In genomic region chr16:28924399-28924761, GRCh38 we compare ENCODE assay signal across 8 cellular contexts. TPM values are rescaled to one million over a fixed set of nuclear protein-coding genes. Genes with fewer than 3 reads are reported as not detected.
DNase-seq lines count a peak whose midpoint lies in the region; ATAC-seq and TF ChIP-seq lines count a peak whose summit lies in the region.

No MANE protein-coding gene starts in this region.

- TF ChIP-seq CTCF in activated B cell treated with CpG ODN at 0.5 μM for 24 hours (IDR thresholded peaks at IDR 0.05) (no peak), suprapubic skin (IDR thresholded peaks at IDR 0.05) (peak in 1 of 2 donors; percentile 11)

- no peak for TF ChIP-seq POLR2A in suprapubic skin (IDR thresholded peaks at IDR 0.05)

- H3K4me1 ChIP-seq in suprapubic skin = peaks cover 18% of the 10 kb centered on the region

- H3K36me3 Mint-ChIP-seq in activated CD4-positive, alpha-beta T cell treated with anti-CD3 and anti-CD28 coated beads, Interleukin-2, amount 10 ng/mL, durations not matched to agents 24 days and 14 days (ENCODE audit: low read depth) = peaks cover 14% of the 10 kb centered on the region
- peaks cover 30% of the 10 kb centered on the region for H3K36me3 Mint-ChIP-seq in activated B cell treated with CpG ODN at 0.5 μM for 24 hours (ENCODE audit: low read depth)

- no peak for TF ChIP-seq EP300 in suprapubic skin (IDR thresholded peaks at IDR 0.05)

- 31% methylated on average over 15 of the region's 15 CpGs for WGBS in suprapubic skin

- H3K27me3 Mint-ChIP-seq in activated CD4-positive, alpha-beta T cell treated with anti-CD3 and anti-CD28 coated beads, Interleukin-2, amount 10 ng/mL, durations not matched to agents 24 days and 14 days = no peaks in the 10 kb centered on the region
- no peaks in the 10 kb centered on the region for H3K27me3 Mint-ChIP-seq in activated B cell treated with CpG ODN at 0.5 μM for 24 hours

- H3K4me3 ChIP-seq in iPS-18c (ENCODE audit: insufficient read depth, low read depth, low read length) (peak overlapping the region; percentile 90), suprapubic skin (peak overlapping the region; percentile 70)

- DNase-seq in activated CD4-positive, alpha-beta T cell treated with anti-CD3 and anti-CD28 coated beads, Interleukin-2, amount 10 ng/mL, durations not matched to agents 24 days and 14 days = no peak
- DNase-seq in activated CD4-positive, alpha-beta T cell treated with anti-CD3 and anti-CD28 coated beads for 48 hours = no peak
- peak; percentile 66 for DNase-seq in activated B cell treated with CpG ODN at 0.5 μM for 24 hours
- DNase-seq in suprapubic skin (ENCODE audit: low spot score in 2 of 2) = no peak
- DNase-seq in activated effector memory CD4-positive, alpha-beta T cell treated with Interleukin-2 at 50 U/mL for 16 hours = no peak

- peak; percentile 5 for ATAC-seq in activated B cell treated with CpG ODN at 0.5 μM for 24 hours (ENCODE audit: low read depth)
- ATAC-seq in GM21723 (IDR thresholded peaks at IDR 0.05; ENCODE audit: unreplicated experiment) = no peak
- no peak for ATAC-seq in HG02759 (IDR thresholded peaks at IDR 0.05; ENCODE audit: unreplicated experiment)

- intact Hi-C loops in activated CD4-positive, alpha-beta T cell treated with anti-CD3 and anti-CD28 coated beads, Interleukin-2, amount 10 ng/mL, durations not matched to agents 24 days and 14 days (cut with micrococcal nuclease) = loop anchor here (2.0 kb wide), 2 partner anchors 62 to 78 kb away; partner anchors contain the start of genes SH2B1 and TUFM
- intact Hi-C loops in activated B cell treated with CpG ODN at 0.5 μM for 24 hours (cut with micrococcal nuclease) = loop anchor here (1.0 to 2.0 kb wide), 11 partner anchors 8 to 1970 kb away; partner anchors contain the start of genes ATP2A1, BCL7C, NFATC2IP and SH2B1

- no peaks in the 10 kb centered on the region for H3K9me3 Mint-ChIP-seq in activated CD4-positive, alpha-beta T cell treated with anti-CD3 and anti-CD28 coated beads, Interleukin-2, amount 10 ng/mL, durations not matched to agents 24 days and 14 days
- no peaks in the 10 kb centered on the region for H3K9me3 Mint-ChIP-seq in activated B cell treated with CpG ODN at 0.5 μM for 24 hours

- H3K27me3 ChIP-seq in suprapubic skin = no peaks in the 10 kb centered on the region

- POLR2A ChIA-PET in activated B cell treated with CpG ODN at 0.5 μM for 24 hours (lab: Charles Lee) = interaction anchor here (0.5 to 10.1 kb wide), 15 partner anchors 12 to 1261 kb away, joined by 3 to 192 read pairs (median 22); partner anchors contain the start of genes ATP2A1, ATXN2L, CD19 and NFATC2IP

- H3K4me3 Mint-ChIP-seq in activated CD4-positive, alpha-beta T cell treated with anti-CD3 and anti-CD28 coated beads, Interleukin-2, amount 10 ng/mL, durations not matched to agents 24 days and 14 days = peak overlapping the region; percentile 92
- H3K4me3 Mint-ChIP-seq in activated B cell treated with CpG ODN at 0.5 μM for 24 hours = peak overlapping the region; percentile 90

- peaks cover 11% of the 10 kb centered on the region for H3K36me3 ChIP-seq in suprapubic skin

- peak overlapping the region; percentile 96 for H3K27ac Mint-ChIP-seq in activated CD4-positive, alpha-beta T cell treated with anti-CD3 and anti-CD28 coated beads, Interleukin-2, amount 10 ng/mL, durations not matched to agents 24 days and 14 days
- peak overlapping the region; percentile 96 for H3K27ac Mint-ChIP-seq in activated B cell treated with CpG ODN at 0.5 μM for 24 hours

- H3K9me3 ChIP-seq in iPS-18c (ENCODE audit: control insufficient read depth, insufficient read depth, low read length) = no peaks in the 10 kb centered on the region
- no peaks in the 10 kb centered on the region for H3K9me3 ChIP-seq in suprapubic skin

- CTCF ChIA-PET in activated B cell treated with CpG ODN at 0.5 μM for 24 hours (lab: Charles Lee) = interaction anchor here (1.1 to 3.4 kb wide), 6 partner anchors 8 to 50 kb away, joined by 3 to 34 read pairs (median 8); partner anchors contain the start of genes CD19 and NFATC2IP

- peaks cover 19% of the 10 kb centered on the region for H3K4me1 Mint-ChIP-seq in activated CD4-positive, alpha-beta T cell treated with anti-CD3 and anti-CD28 coated beads, Interleukin-2, amount 10 ng/mL, durations not matched to agents 24 days and 14 days
- H3K4me1 Mint-ChIP-seq in activated B cell treated with CpG ODN at 0.5 μM for 24 hours = peaks cover 55% of the 10 kb centered on the region

- peak overlapping the region; percentile 95 for H3K27ac ChIP-seq in suprapubic skin

RNA-seq across cellular contexts. Expression of gene RABEP2, which starts 0.7 kb away (rescaled TPM):
- 20.5 and 23.7 TPM in 2 replicates for total RNA-seq in activated CD4-positive, alpha-beta T cell treated with anti-CD3 and anti-CD28 coated beads, Interleukin-2, amount 10 ng/mL, durations not matched to agents 24 days and 14 days
- 93.5 and 110 TPM in 2 replicates for total RNA-seq in activated B cell treated with CpG ODN at 0.5 μM for 24 hours
- 100 to 1,000 TPM in 1 of 4 donors, 10 to 100 TPM in 3; 66.7 to 108 (median 81.5) TPM for total RNA-seq in suprapubic skin

RNA-seq across cellular contexts. Expression of gene CD19, which starts 7.4 kb away (rescaled TPM):
- not detected in 2 replicates for total RNA-seq in activated CD4-positive, alpha-beta T cell treated with anti-CD3 and anti-CD28 coated beads, Interleukin-2, amount 10 ng/mL, durations not matched to agents 24 days and 14 days
- total RNA-seq in activated B cell treated with CpG ODN at 0.5 μM for 24 hours (295 and 316 TPM in 2 replicates), suprapubic skin (1 to 10 TPM in 1 of 4 donors, under 1 TPM in 1, not detected in 2; 0.47 to 2.0 TPM)

RNA-seq across cellular contexts. Expression of gene NFATC2IP, which starts 26.4 kb away (rescaled TPM):
- total RNA-seq in activated CD4-positive, alpha-beta T cell treated with anti-CD3 and anti-CD28 coated beads, Interleukin-2, amount 10 ng/mL, durations not matched to agents 24 days and 14 days = 108 and 112 TPM in 2 replicates
- total RNA-seq in activated B cell treated with CpG ODN at 0.5 μM for 24 hours (62.9 and 85.7 TPM in 2 replicates), suprapubic skin (10 to 100 TPM; 26.4 to 65.3 (median 35.1) TPM)

RNA-seq across cellular contexts. Expression of gene ATP2A1, which starts 46.1 kb away (rescaled TPM):
- total RNA-seq in activated CD4-positive, alpha-beta T cell treated with anti-CD3 and anti-CD28 coated beads, Interleukin-2, amount 10 ng/mL, durations not matched to agents 24 days and 14 days = 1.8 and 2.4 TPM in 2 replicates
- total RNA-seq in activated B cell treated with CpG ODN at 0.5 μM for 24 hours (0.71 and 1.0 TPM in 2 replicates), suprapubic skin (under 1 TPM in 2 of 4 donors, not detected in 2; 0.34 to 0.72 TPM)

RNA-seq across cellular contexts. Expression of gene SPNS1, which starts 50.2 kb away (rescaled TPM):
- 21.2 and 23.1 TPM in 2 replicates for total RNA-seq in activated CD4-positive, alpha-beta T cell treated with anti-CD3 and anti-CD28 coated beads, Interleukin-2, amount 10 ng/mL, durations not matched to agents 24 days and 14 days
- 26.6 and 29.2 TPM in 2 replicates for total RNA-seq in activated B cell treated with CpG ODN at 0.5 μM for 24 hours
- 10 to 100 TPM; 26.0 to 42.8 (median 32.7) TPM for total RNA-seq in suprapubic skin

Comparison
In these comparisons a context has a peak if more than half of its experiments do, and no peak if none do; other contexts are left out.
1. RNA of gene CD19, which starts 7.4 kb away (total RNA-seq): 295 to 316 TPM in activated B cell treated with CpG ODN at 0.5 μM for 24 hours; 0.47 to 2.0 TPM in suprapubic skin and not detected in activated CD4-positive, alpha-beta T cell treated with anti-CD3 and anti-CD28 coated beads, Interleukin-2, amount 10 ng/mL, durations not matched to agents 24 days and 14 days; every median in the first group is over 10 times any median in the second.